In genomic region chr4:9214701-9215100, GRCh38 we compare ENCODE assay signal across 9 cellular contexts. TPM values are rescaled to one million over a fixed set of nuclear protein-coding genes. Genes with fewer than 3 reads are reported as not detected.
"Had no signal": no experiment of that assay in that cellular context is flagged by ENCODE, and none has a peak within 500 bp of the region (broad histone marks: within the 10 kb centered on the region; RNA-seq: fewer than 3 reads in every experiment).

No MANE protein-coding gene starts in this region.

RNA-seq across cellular contexts. Expression of gene USP17L11, which starts 0.5 kb away (rescaled TPM):
- total RNA-seq: activated naive CD8-positive, alpha-beta T cell treated with anti-CD3 and anti-CD28 coated beads for 36 hours; adrenal gland; body of pancreas; K562; OCI-LY7; RPMI7951; SJSA1; T-helper 1 cell treated with Interleukin-12 subunit alpha and Interleukin-12 subunit beta and Interleukin-4 antibody, amounts not matched to agents 30 ng/mL and 1 ng/mL, for 36 hours had no signal
- polyA plus RNA-seq: adrenal gland, K562 had no signal

RNA-seq across cellular contexts. Expression of gene USP17L10, which starts 4.2 kb away (rescaled TPM):
- total RNA-seq: activated naive CD8-positive, alpha-beta T cell treated with anti-CD3 and anti-CD28 coated beads for 36 hours; activated T-helper 2 cell treated with anti-CD3 and anti-CD28 coated beads, Interferon-gamma antibody, Interleukin-2, Interleukin-4, amounts not matched to agents 10 μg/mL and 5 μg/mL and 100 μg/mL, durations not matched to agents 14 hours and 24 hours and 36 hours; adrenal gland; body of pancreas; K562; OCI-LY7; RPMI7951; SJSA1; T-helper 1 cell treated with Interleukin-12 subunit alpha and Interleukin-12 subunit beta and Interleukin-4 antibody, amounts not matched to agents 30 ng/mL and 1 ng/mL, for 36 hours had no signal
- polyA plus RNA-seq: adrenal gland, K562 had no signal

RNA-seq across cellular contexts. Expression of gene USP17L12, which starts 5.3 kb away (rescaled TPM):
- total RNA-seq: activated naive CD8-positive, alpha-beta T cell treated with anti-CD3 and anti-CD28 coated beads for 36 hours; activated T-helper 2 cell treated with anti-CD3 and anti-CD28 coated beads, Interferon-gamma antibody, Interleukin-2, Interleukin-4, amounts not matched to agents 10 μg/mL and 5 μg/mL and 100 μg/mL, durations not matched to agents 14 hours and 24 hours and 36 hours; adrenal gland; body of pancreas; K562; OCI-LY7; RPMI7951; SJSA1; T-helper 1 cell treated with Interleukin-12 subunit alpha and Interleukin-12 subunit beta and Interleukin-4 antibody, amounts not matched to agents 30 ng/mL and 1 ng/mL, for 36 hours had no signal
- polyA plus RNA-seq: adrenal gland, K562 had no signal

RNA-seq across cellular contexts. Expression of gene USP17L13, which starts 10.0 kb away (rescaled TPM):
- total RNA-seq: activated naive CD8-positive, alpha-beta T cell treated with anti-CD3 and anti-CD28 coated beads for 36 hours; activated T-helper 2 cell treated with anti-CD3 and anti-CD28 coated beads, Interferon-gamma antibody, Interleukin-2, Interleukin-4, amounts not matched to agents 10 μg/mL and 5 μg/mL and 100 μg/mL, durations not matched to agents 14 hours and 24 hours and 36 hours; adrenal gland; body of pancreas; K562; OCI-LY7; RPMI7951; SJSA1; T-helper 1 cell treated with Interleukin-12 subunit alpha and Interleukin-12 subunit beta and Interleukin-4 antibody, amounts not matched to agents 30 ng/mL and 1 ng/mL, for 36 hours had no signal
- polyA plus RNA-seq: adrenal gland, K562 had no signal

RNA-seq across cellular contexts. Expression of gene USP17L15, which starts 19.5 kb away (rescaled TPM):
- total RNA-seq: activated naive CD8-positive, alpha-beta T cell treated with anti-CD3 and anti-CD28 coated beads for 36 hours; activated T-helper 2 cell treated with anti-CD3 and anti-CD28 coated beads, Interferon-gamma antibody, Interleukin-2, Interleukin-4, amounts not matched to agents 10 μg/mL and 5 μg/mL and 100 μg/mL, durations not matched to agents 14 hours and 24 hours and 36 hours; adrenal gland; body of pancreas; K562; OCI-LY7; RPMI7951; SJSA1; T-helper 1 cell treated with Interleukin-12 subunit alpha and Interleukin-12 subunit beta and Interleukin-4 antibody, amounts not matched to agents 30 ng/mL and 1 ng/mL, for 36 hours had no signal
- polyA plus RNA-seq: adrenal gland, K562 had no signal
